ENCODE assay signal across 8 cellular contexts in genomic region chr14:53151523-53151866, GRCh38. TPM values are rescaled to one million over a fixed set of nuclear protein-coding genes. Genes with fewer than 3 reads are reported as not detected.
DNase-seq lines count a peak whose midpoint lies in the region; ATAC-seq and TF ChIP-seq lines count a peak whose summit lies in the region.

No MANE protein-coding gene starts in this region.

- WGBS in right lobe of liver (ENCODE audit: insufficient coverage, low coverage, low lambda C conversion rate, missing lambda C conversion rate) = 10% methylated on average over 7 of the region's 7 CpGs
- 24 to 28% methylated on average over 7 of the region's 7 CpGs for WGBS in thyroid gland, 2 donors

- no peak for DNase-seq in activated CD4-positive, alpha-beta T cell treated with anti-CD3 and anti-CD28 coated beads, Interleukin-2, amount 10 ng/mL, durations not matched to agents 24 days and 14 days
- no peak for DNase-seq in activated CD4-positive, alpha-beta T cell treated with anti-CD3 and anti-CD28 coated beads, Interleukin-2, amount 50 U/mL, for 1 hour
- DNase-seq in ascending aorta (ENCODE audit: low spot score in 2 of 2) (no peak), right lobe of liver (peak in 1 of 3 donors; percentile 24), thyroid gland (peak in 1 of 2 donors; percentile 5), retina (no peak), KBM-7 (no peak)

- no peaks in the 10 kb centered on the region for H3K36me3 ChIP-seq in ascending aorta
- H3K36me3 ChIP-seq in right lobe of liver = no peaks in the 10 kb centered on the region
- no peaks in the 10 kb centered on the region for H3K36me3 ChIP-seq in thyroid gland

- intact Hi-C loops in activated CD4-positive, alpha-beta T cell treated with anti-CD3 and anti-CD28 coated beads, Interleukin-2, amount 10 ng/mL, durations not matched to agents 24 days and 14 days (cut with micrococcal nuclease) = loop anchor here (10.0 kb wide), 2 partner anchors 457 to 827 kb away; partner anchors contain the start of gene ERO1A
- intact Hi-C loops in ascending aorta (cut with DNase I) = loop anchor here (5.0 to 10.0 kb wide), 3 partner anchors 199 to 447 kb away; partner anchors contain the start of genes FERMT2, GNPNAT1 and PSMC6
- intact Hi-C loops in right lobe of liver (cut with DNase I) = no loop called here
- intact Hi-C loops in thyroid gland (cut with DNase I) = no loop called here

- H3K4me3 ChIP-seq in ascending aorta (peak overlapping the region; percentile 71 to 96), right lobe of liver (peak overlapping the region; percentile 75 to 85 (median 85)), thyroid gland (replicated peaks in 1 of 3) (peak overlapping the region; percentile 39 to 82 (median 80))

- no peaks in the 10 kb centered on the region for H3K9me3 ChIP-seq in ascending aorta
- H3K9me3 ChIP-seq in right lobe of liver = no peaks in the 10 kb centered on the region
- no peaks in the 10 kb centered on the region for H3K9me3 ChIP-seq in thyroid gland

- no peaks in the 10 kb centered on the region for H3K27me3 Mint-ChIP-seq in activated CD4-positive, alpha-beta T cell treated with anti-CD3 and anti-CD28 coated beads, Interleukin-2, amount 10 ng/mL, durations not matched to agents 24 days and 14 days

- ATAC-seq in right lobe of liver (peak in 3 of 4 donors; percentile 2 to 22 (median 3)), GM18873 (IDR thresholded peaks at IDR 0.05; ENCODE audit: low FRiP score, unreplicated experiment) (no peak)

- H3K27ac Mint-ChIP-seq in activated CD4-positive, alpha-beta T cell treated with anti-CD3 and anti-CD28 coated beads, Interleukin-2, amount 10 ng/mL, durations not matched to agents 24 days and 14 days = peak overlapping the region; percentile 99

- H3K27ac ChIP-seq in ascending aorta (no peak overlapping the region), right lobe of liver (peak overlapping the region in 1 of 3 donors; percentile 87), thyroid gland (no peak overlapping the region)

- H3K27me3 ChIP-seq in ascending aorta (no peaks in the 10 kb centered on the region), right lobe of liver (no peaks in the 10 kb centered on the region), thyroid gland (no peaks in the 10 kb centered on the region)

- peaks cover 34% of the 10 kb centered on the region for H3K36me3 Mint-ChIP-seq in activated CD4-positive, alpha-beta T cell treated with anti-CD3 and anti-CD28 coated beads, Interleukin-2, amount 10 ng/mL, durations not matched to agents 24 days and 14 days (ENCODE audit: low read depth)

- H3K4me1 Mint-ChIP-seq in activated CD4-positive, alpha-beta T cell treated with anti-CD3 and anti-CD28 coated beads, Interleukin-2, amount 10 ng/mL, durations not matched to agents 24 days and 14 days = peaks cover 59% of the 10 kb centered on the region

- no peaks in the 10 kb centered on the region for H3K9me3 Mint-ChIP-seq in activated CD4-positive, alpha-beta T cell treated with anti-CD3 and anti-CD28 coated beads, Interleukin-2, amount 10 ng/mL, durations not matched to agents 24 days and 14 days

- TF ChIP-seq POLR2A in right lobe of liver (IDR thresholded peaks at IDR 0.05) (no peak), thyroid gland (IDR thresholded peaks at IDR 0.05) (no peak)

- no peak for TF ChIP-seq CTCF in ascending aorta (IDR thresholded peaks at IDR 0.05)
- TF ChIP-seq CTCF in right lobe of liver (IDR thresholded peaks at IDR 0.05) = no peak
- TF ChIP-seq CTCF in thyroid gland (IDR thresholded peaks at IDR 0.05) = peak in 1 of 6 experiments; percentile 7

- peak overlapping the region; percentile 100 for H3K4me3 Mint-ChIP-seq in activated CD4-positive, alpha-beta T cell treated with anti-CD3 and anti-CD28 coated beads, Interleukin-2, amount 10 ng/mL, durations not matched to agents 24 days and 14 days

- in situ Hi-C loops in KBM-7 (cut with MboI; ENCODE audit: low pct_unique_long_range_greater_than_20kb, low sequenced_read_pairs) = no loop called here

- peaks cover 0 to 11% of the 10 kb centered on the region in 2 donors for H3K4me1 ChIP-seq in ascending aorta
- peaks cover 0 to 8% (median 2%) of the 10 kb centered on the region in 4 donors for H3K4me1 ChIP-seq in right lobe of liver
- peaks cover 0 to 3% of the 10 kb centered on the region in 2 donors for H3K4me1 ChIP-seq in thyroid gland

RNA-seq across cellular contexts. Expression of gene DDHD1, which starts 1.6 kb away (rescaled TPM):
- total RNA-seq in activated CD4-positive, alpha-beta T cell treated with anti-CD3 and anti-CD28 coated beads, Interleukin-2, amount 10 ng/mL, durations not matched to agents 24 days and 14 days = 67.9 and 70.2 TPM in 2 replicates
- total RNA-seq in ascending aorta (21.3 TPM), right lobe of liver (1 to 10 TPM; 2.7 to 8.4 (median 6.0) TPM), thyroid gland (10 to 100 TPM; 17.1 to 34.6 (median 18.5) TPM)

Comparison
In these comparisons a context has a peak if more than half of its experiments do, and no peak if none do; other contexts are left out.
1. intact Hi-C loops: an anchor here in activated CD4-positive, alpha-beta T cell treated with anti-CD3 and anti-CD28 coated beads, Interleukin-2, amount 10 ng/mL, durations not matched to agents 24 days and 14 days (10.0 kb wide) and ascending aorta (5.0 to 10.0 kb wide); none called in right lobe of liver and thyroid gland.